In the genomic region with DNA sequence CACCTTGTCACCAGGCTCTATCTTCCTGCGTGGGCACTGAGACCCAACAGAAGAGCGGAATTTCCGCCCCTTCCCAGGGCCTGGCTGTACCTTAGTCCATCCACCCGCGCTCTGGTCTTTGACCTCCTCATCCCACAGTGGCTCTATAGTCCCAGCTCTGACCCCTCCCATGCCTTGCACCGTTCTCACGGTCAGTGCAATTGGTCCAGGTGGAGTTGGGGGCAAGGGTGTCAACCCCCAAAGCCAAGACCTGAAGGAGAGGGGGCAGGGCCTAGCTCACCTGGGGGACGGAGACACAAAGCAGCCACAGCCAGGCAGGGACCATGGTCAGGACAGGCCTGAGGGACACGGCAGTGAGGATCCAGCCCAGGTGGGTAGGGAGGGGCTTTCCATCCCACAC, we compare ENCODE assay signal across 1 cellular context.
TF ChIP-seq lines count a peak whose summit lies in the region.

No MANE protein-coding gene starts in this region.

TF ChIP-seq in HepG2, 621 proteins besides CTCF, POLR2A, EP300 and RAD21 (continued from another document and continues in another):
- TF ChIP-seq, protein P1, sequence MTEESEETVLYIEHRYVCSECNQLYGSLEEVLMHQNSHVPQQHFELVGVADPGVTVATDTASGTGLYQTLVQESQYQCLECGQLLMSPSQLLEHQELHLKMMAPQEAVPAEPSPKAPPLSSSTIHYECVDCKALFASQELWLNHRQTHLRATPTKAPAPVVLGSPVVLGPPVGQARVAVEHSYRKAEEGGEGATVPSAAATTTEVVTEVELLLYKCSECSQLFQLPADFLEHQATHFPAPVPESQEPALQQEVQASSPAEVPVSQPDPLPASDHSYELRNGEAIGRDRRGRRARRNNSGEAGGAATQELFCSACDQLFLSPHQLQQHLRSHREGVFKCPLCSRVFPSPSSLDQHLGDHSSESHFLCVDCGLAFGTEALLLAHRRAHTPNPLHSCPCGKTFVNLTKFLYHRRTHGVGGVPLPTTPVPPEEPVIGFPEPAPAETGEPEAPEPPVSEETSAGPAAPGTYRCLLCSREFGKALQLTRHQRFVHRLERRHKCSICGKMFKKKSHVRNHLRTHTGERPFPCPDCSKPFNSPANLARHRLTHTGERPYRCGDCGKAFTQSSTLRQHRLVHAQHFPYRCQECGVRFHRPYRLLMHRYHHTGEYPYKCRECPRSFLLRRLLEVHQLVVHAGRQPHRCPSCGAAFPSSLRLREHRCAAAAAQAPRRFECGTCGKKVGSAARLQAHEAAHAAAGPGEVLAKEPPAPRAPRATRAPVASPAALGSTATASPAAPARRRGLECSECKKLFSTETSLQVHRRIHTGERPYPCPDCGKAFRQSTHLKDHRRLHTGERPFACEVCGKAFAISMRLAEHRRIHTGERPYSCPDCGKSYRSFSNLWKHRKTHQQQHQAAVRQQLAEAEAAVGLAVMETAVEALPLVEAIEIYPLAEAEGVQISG (CRISPR knock-in tag; IDR thresholded peaks at IDR 0.05): peak; percentile 39; the same call in 1 of the 2 replicates
- TF ChIP-seq, protein P2, sequence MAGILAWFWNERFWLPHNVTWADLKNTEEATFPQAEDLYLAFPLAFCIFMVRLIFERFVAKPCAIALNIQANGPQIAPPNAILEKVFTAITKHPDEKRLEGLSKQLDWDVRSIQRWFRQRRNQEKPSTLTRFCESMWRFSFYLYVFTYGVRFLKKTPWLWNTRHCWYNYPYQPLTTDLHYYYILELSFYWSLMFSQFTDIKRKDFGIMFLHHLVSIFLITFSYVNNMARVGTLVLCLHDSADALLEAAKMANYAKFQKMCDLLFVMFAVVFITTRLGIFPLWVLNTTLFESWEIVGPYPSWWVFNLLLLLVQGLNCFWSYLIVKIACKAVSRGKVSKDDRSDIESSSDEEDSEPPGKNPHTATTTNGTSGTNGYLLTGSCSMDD (CRISPR knock-in tag; IDR thresholded peaks at IDR 0.05): no peak
- TF ChIP-seq ZSCAN22 (CRISPR knock-in tag; IDR thresholded peaks at IDR 0.05) (no peak), JDP2 (CRISPR knock-in tag; IDR thresholded peaks at IDR 0.05; ENCODE audit: borderline replicate concordance) (no peak), SP5 (CRISPR knock-in tag; IDR thresholded peaks at IDR 0.05; ENCODE audit: borderline replicate concordance, low read depth) (peak; percentile 37; the same call in 1 of the 2 replicates), KLF16 (CRISPR knock-in tag; IDR thresholded peaks at IDR 0.05) (no peak), NR2C2 (CRISPR knock-in tag; IDR thresholded peaks at IDR 0.05; ENCODE audit: borderline replicate concordance) (no peak), ZNF720 (CRISPR knock-in tag; IDR thresholded peaks at IDR 0.05) (no peak), ZNF20 (CRISPR knock-in tag; IDR thresholded peaks at IDR 0.05) (no peak), MZF1 (CRISPR knock-in tag; IDR thresholded peaks at IDR 0.05; ENCODE audit: borderline replicate concordance) (no peak), BCL6 (CRISPR knock-in tag; IDR thresholded peaks at IDR 0.05) (0 out of 2 replicates have a peak, but pooled peaks have one; percentile 6), SAP130 (CRISPR knock-in tag; IDR thresholded peaks at IDR 0.05; ENCODE audit: low read depth) (peak; percentile 25; the same call in 1 of the 2 replicates), REPIN1 (CRISPR knock-in tag; IDR thresholded peaks at IDR 0.05; ENCODE audit: borderline replicate concordance, low read depth) (0 out of 2 replicates have a peak, but pooled peaks have one; percentile 27), ZNF775 (CRISPR knock-in tag; IDR thresholded peaks at IDR 0.05; ENCODE audit: borderline replicate concordance) (no peak), SOX6 (IDR thresholded peaks at IDR 0.05) (no peak), SOX6 (CRISPR knock-in tag; IDR thresholded peaks at IDR 0.05) (0 out of 2 replicates have a peak, but pooled peaks have one; percentile 4), STAG1 (CRISPR knock-in tag; IDR thresholded peaks at IDR 0.05) (no peak), CREM (IDR thresholded peaks at IDR 0.05) (no peak), CREM (CRISPR knock-in tag; IDR thresholded peaks at IDR 0.05) (no peak), TBL1XR1 (IDR thresholded peaks at IDR 0.05; ENCODE audit: borderline replicate concordance, low read length, partially characterized antibody) (no peak), ZNF225 (CRISPR knock-in tag; IDR thresholded peaks at IDR 0.05) (peak; percentile 69; the same call in 1 of the 2 replicates), MEF2D (CRISPR knock-in tag; IDR thresholded peaks at IDR 0.05) (no peak), ZIK1 (CRISPR knock-in tag; IDR thresholded peaks at IDR 0.05; ENCODE audit: borderline replicate concordance, low read depth) (no peak), HMG20A (CRISPR knock-in tag; IDR thresholded peaks at IDR 0.05; ENCODE audit: borderline replicate concordance) (no peak), FOXA3 (CRISPR knock-in tag; IDR thresholded peaks at IDR 0.05) (no peak), MATR3 (CRISPR knock-in tag; IDR thresholded peaks at IDR 0.05) (no peak), KDM1A (CRISPR knock-in tag; IDR thresholded peaks at IDR 0.05) (no peak), LCORL (IDR thresholded peaks at IDR 0.05) (no peak), LCORL (CRISPR knock-in tag; IDR thresholded peaks at IDR 0.05) (peak; percentile 72), ZNF343 (CRISPR knock-in tag; IDR thresholded peaks at IDR 0.05) (no peak), KLF13 (CRISPR knock-in tag; IDR thresholded peaks at IDR 0.05) (no peak)
- TF ChIP-seq, protein P3, sequence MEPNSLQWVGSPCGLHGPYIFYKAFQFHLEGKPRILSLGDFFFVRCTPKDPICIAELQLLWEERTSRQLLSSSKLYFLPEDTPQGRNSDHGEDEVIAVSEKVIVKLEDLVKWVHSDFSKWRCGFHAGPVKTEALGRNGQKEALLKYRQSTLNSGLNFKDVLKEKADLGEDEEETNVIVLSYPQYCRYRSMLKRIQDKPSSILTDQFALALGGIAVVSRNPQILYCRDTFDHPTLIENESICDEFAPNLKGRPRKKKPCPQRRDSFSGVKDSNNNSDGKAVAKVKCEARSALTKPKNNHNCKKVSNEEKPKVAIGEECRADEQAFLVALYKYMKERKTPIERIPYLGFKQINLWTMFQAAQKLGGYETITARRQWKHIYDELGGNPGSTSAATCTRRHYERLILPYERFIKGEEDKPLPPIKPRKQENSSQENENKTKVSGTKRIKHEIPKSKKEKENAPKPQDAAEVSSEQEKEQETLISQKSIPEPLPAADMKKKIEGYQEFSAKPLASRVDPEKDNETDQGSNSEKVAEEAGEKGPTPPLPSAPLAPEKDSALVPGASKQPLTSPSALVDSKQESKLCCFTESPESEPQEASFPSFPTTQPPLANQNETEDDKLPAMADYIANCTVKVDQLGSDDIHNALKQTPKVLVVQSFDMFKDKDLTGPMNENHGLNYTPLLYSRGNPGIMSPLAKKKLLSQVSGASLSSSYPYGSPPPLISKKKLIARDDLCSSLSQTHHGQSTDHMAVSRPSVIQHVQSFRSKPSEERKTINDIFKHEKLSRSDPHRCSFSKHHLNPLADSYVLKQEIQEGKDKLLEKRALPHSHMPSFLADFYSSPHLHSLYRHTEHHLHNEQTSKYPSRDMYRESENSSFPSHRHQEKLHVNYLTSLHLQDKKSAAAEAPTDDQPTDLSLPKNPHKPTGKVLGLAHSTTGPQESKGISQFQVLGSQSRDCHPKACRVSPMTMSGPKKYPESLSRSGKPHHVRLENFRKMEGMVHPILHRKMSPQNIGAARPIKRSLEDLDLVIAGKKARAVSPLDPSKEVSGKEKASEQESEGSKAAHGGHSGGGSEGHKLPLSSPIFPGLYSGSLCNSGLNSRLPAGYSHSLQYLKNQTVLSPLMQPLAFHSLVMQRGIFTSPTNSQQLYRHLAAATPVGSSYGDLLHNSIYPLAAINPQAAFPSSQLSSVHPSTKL (CRISPR knock-in tag; IDR thresholded peaks at IDR 0.05): 0 out of 2 replicates have a peak, but pooled peaks have one; percentile 10
- TF ChIP-seq, protein P4, sequence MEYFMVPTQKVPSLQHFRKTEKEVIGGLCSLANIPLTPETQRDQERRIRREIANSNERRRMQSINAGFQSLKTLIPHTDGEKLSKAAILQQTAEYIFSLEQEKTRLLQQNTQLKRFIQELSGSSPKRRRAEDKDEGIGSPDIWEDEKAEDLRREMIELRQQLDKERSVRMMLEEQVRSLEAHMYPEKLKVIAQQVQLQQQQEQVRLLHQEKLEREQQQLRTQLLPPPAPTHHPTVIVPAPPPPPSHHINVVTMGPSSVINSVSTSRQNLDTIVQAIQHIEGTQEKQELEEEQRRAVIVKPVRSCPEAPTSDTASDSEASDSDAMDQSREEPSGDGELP (IDR thresholded peaks at IDR 0.05; ENCODE audit: borderline replicate concordance, low read depth): no peak
- TF ChIP-seq, protein P5, sequence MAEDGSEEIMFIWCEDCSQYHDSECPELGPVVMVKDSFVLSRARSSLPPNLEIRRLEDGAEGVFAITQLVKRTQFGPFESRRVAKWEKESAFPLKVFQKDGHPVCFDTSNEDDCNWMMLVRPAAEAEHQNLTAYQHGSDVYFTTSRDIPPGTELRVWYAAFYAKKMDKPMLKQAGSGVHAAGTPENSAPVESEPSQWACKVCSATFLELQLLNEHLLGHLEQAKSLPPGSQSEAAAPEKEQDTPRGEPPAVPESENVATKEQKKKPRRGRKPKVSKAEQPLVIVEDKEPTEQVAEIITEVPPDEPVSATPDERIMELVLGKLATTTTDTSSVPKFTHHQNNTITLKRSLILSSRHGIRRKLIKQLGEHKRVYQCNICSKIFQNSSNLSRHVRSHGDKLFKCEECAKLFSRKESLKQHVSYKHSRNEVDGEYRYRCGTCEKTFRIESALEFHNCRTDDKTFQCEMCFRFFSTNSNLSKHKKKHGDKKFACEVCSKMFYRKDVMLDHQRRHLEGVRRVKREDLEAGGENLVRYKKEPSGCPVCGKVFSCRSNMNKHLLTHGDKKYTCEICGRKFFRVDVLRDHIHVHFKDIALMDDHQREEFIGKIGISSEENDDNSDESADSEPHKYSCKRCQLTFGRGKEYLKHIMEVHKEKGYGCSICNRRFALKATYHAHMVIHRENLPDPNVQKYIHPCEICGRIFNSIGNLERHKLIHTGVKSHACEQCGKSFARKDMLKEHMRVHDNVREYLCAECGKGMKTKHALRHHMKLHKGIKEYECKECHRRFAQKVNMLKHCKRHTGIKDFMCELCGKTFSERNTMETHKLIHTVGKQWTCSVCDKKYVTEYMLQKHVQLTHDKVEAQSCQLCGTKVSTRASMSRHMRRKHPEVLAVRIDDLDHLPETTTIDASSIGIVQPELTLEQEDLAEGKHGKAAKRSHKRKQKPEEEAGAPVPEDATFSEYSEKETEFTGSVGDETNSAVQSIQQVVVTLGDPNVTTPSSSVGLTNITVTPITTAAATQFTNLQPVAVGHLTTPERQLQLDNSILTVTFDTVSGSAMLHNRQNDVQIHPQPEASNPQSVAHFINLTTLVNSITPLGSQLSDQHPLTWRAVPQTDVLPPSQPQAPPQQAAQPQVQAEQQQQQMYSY (CRISPR knock-in tag; IDR thresholded peaks at IDR 0.05): no peak
- TF ChIP-seq, protein P6, sequence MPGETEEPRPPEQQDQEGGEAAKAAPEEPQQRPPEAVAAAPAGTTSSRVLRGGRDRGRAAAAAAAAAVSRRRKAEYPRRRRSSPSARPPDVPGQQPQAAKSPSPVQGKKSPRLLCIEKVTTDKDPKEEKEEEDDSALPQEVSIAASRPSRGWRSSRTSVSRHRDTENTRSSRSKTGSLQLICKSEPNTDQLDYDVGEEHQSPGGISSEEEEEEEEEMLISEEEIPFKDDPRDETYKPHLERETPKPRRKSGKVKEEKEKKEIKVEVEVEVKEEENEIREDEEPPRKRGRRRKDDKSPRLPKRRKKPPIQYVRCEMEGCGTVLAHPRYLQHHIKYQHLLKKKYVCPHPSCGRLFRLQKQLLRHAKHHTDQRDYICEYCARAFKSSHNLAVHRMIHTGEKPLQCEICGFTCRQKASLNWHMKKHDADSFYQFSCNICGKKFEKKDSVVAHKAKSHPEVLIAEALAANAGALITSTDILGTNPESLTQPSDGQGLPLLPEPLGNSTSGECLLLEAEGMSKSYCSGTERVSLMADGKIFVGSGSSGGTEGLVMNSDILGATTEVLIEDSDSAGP (CRISPR knock-in tag; IDR thresholded peaks at IDR 0.05; ENCODE audit: borderline replicate concordance): peak; percentile 36; the same call in 1 of the 2 replicates
- TF ChIP-seq, protein P7, sequence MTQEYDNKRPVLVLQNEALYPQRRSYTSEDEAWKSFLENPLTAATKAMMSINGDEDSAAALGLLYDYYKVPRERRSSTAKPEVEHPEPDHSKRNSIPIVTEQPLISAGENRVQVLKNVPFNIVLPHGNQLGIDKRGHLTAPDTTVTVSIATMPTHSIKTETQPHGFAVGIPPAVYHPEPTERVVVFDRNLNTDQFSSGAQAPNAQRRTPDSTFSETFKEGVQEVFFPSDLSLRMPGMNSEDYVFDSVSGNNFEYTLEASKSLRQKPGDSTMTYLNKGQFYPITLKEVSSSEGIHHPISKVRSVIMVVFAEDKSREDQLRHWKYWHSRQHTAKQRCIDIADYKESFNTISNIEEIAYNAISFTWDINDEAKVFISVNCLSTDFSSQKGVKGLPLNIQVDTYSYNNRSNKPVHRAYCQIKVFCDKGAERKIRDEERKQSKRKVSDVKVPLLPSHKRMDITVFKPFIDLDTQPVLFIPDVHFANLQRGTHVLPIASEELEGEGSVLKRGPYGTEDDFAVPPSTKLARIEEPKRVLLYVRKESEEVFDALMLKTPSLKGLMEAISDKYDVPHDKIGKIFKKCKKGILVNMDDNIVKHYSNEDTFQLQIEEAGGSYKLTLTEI (CRISPR knock-in tag; conservative IDR thresholded peaks at IDR 0.05): no peak
- TF ChIP-seq, protein P8, sequence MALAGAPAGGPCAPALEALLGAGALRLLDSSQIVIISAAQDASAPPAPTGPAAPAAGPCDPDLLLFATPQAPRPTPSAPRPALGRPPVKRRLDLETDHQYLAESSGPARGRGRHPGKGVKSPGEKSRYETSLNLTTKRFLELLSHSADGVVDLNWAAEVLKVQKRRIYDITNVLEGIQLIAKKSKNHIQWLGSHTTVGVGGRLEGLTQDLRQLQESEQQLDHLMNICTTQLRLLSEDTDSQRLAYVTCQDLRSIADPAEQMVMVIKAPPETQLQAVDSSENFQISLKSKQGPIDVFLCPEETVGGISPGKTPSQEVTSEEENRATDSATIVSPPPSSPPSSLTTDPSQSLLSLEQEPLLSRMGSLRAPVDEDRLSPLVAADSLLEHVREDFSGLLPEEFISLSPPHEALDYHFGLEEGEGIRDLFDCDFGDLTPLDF (CRISPR knock-in tag; IDR thresholded peaks at IDR 0.05): no peak
- TF ChIP-seq, protein P9, sequence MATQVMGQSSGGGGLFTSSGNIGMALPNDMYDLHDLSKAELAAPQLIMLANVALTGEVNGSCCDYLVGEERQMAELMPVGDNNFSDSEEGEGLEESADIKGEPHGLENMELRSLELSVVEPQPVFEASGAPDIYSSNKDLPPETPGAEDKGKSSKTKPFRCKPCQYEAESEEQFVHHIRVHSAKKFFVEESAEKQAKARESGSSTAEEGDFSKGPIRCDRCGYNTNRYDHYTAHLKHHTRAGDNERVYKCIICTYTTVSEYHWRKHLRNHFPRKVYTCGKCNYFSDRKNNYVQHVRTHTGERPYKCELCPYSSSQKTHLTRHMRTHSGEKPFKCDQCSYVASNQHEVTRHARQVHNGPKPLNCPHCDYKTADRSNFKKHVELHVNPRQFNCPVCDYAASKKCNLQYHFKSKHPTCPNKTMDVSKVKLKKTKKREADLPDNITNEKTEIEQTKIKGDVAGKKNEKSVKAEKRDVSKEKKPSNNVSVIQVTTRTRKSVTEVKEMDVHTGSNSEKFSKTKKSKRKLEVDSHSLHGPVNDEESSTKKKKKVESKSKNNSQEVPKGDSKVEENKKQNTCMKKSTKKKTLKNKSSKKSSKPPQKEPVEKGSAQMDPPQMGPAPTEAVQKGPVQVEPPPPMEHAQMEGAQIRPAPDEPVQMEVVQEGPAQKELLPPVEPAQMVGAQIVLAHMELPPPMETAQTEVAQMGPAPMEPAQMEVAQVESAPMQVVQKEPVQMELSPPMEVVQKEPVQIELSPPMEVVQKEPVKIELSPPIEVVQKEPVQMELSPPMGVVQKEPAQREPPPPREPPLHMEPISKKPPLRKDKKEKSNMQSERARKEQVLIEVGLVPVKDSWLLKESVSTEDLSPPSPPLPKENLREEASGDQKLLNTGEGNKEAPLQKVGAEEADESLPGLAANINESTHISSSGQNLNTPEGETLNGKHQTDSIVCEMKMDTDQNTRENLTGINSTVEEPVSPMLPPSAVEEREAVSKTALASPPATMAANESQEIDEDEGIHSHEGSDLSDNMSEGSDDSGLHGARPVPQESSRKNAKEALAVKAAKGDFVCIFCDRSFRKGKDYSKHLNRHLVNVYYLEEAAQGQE (IDR thresholded peaks at IDR 0.05; ENCODE audit: borderline replicate concordance in 1 of 2, low read depth in 1 of 2, low read length in 2 of 2): no peak
